ENCODE assay signal across 14 cellular contexts in genomic region chr6:33413601-33414120, GRCh38. TPM values are rescaled to one million over a fixed set of nuclear protein-coding genes. Genes with fewer than 3 reads are reported as not detected.
DNase-seq lines count a peak whose midpoint lies in the region; ATAC-seq and TF ChIP-seq lines count a peak whose summit lies in the region.
"Had no signal": no experiment of that assay in that cellular context is flagged by ENCODE, and none has a peak within 500 bp of the region (broad histone marks: within the 10 kb centered on the region; RNA-seq: fewer than 3 reads in every experiment).

No MANE protein-coding gene starts in this region.

- H3K4me3 Mint-ChIP-seq in T-helper 2 cell treated with Interferon-gamma antibody and Interleukin-4, amounts not matched to agents 5 μg/mL and 100 μg/mL, for 36 hours = no peak overlapping the region
- peak overlapping the region; percentile 81 for H3K4me3 Mint-ChIP-seq in central memory CD8-positive, alpha-beta T cell
- peak overlapping the region; percentile 5 for H3K4me3 Mint-ChIP-seq in neural progenitor cell

- CTCF ChIA-PET in RWPE1 (lab: Yijun Ruan, JAX) = interaction anchor here (0.7 to 1.3 kb wide), 3 partner anchors 12 to 479 kb away, joined by 4 to 5 read pairs (median 4); no protein-coding TSS in a partner anchor

- H2AFZ ChIP-seq in neural progenitor cell (replicated peaks) = no peak overlapping the region

- no peaks in the 10 kb centered on the region for H3K27me3 Mint-ChIP-seq in T-helper 2 cell treated with Interferon-gamma antibody and Interleukin-4, amounts not matched to agents 5 μg/mL and 100 μg/mL, for 36 hours (ENCODE audit: low read depth)
- no peaks in the 10 kb centered on the region for H3K27me3 Mint-ChIP-seq in central memory CD8-positive, alpha-beta T cell
- H3K27me3 Mint-ChIP-seq in neural progenitor cell (ENCODE audit: insufficient read depth, low read depth) = peaks cover 8% of the 10 kb centered on the region

- peak overlapping the region; percentile 71 for H3K27ac Mint-ChIP-seq in T-helper 2 cell treated with Interferon-gamma antibody and Interleukin-4, amounts not matched to agents 5 μg/mL and 100 μg/mL, for 36 hours
- peak overlapping the region; percentile 78 for H3K27ac Mint-ChIP-seq in central memory CD8-positive, alpha-beta T cell (ENCODE audit: low read depth)
- H3K27ac Mint-ChIP-seq in neural progenitor cell = no peak overlapping the region

- peaks cover 53% of the 10 kb centered on the region for H3K79me2 ChIP-seq in neural progenitor cell (ENCODE audit: low read depth)

- peaks cover 43% of the 10 kb centered on the region for H3K36me3 Mint-ChIP-seq in T-helper 2 cell treated with Interferon-gamma antibody and Interleukin-4, amounts not matched to agents 5 μg/mL and 100 μg/mL, for 36 hours (ENCODE audit: low read depth)
- peaks cover 53% of the 10 kb centered on the region for H3K36me3 Mint-ChIP-seq in central memory CD8-positive, alpha-beta T cell (ENCODE audit: insufficient read depth)
- H3K36me3 Mint-ChIP-seq in neural progenitor cell = peaks cover 24% of the 10 kb centered on the region

- H3K36me3 ChIP-seq in neural progenitor cell = no peaks in the 10 kb centered on the region
- H3K36me3 ChIP-seq: uterus had no signal

- H3F3A ChIP-seq in neural progenitor cell (ENCODE audit: low read depth) = peaks cover 63% of the 10 kb centered on the region

- no peak for ATAC-seq in central memory CD8-positive, alpha-beta T cell (replicated peaks; ENCODE audit: extremely low read depth, poor library complexity, severe bottlenecking)

- H3K27me3 ChIP-seq in neural progenitor cell = no peaks in the 10 kb centered on the region
- H3K27me3 ChIP-seq: uterus had no signal

- no peak for DNase-seq in T-helper 2 cell treated with Interferon-gamma antibody and Interleukin-4, amounts not matched to agents 5 μg/mL and 100 μg/mL, for 36 hours (ENCODE audit: low spot score)
- DNase-seq in T-helper 2 cell (no peak), RWPE1 (ENCODE audit: low spot score) (no peak), neural progenitor cell (ENCODE audit: low spot score) (no peak), G401 (ENCODE audit: low spot score) (no peak), iPS-NIHi7 (ENCODE audit: extremely low spot score) (no peak)
- no peak for DNase-seq in central memory CD8-positive, alpha-beta T cell (ENCODE audit: low spot score in 2 of 2)
- no peak for DNase-seq in stimulated activated CD4-positive, alpha-beta T cell treated with anti-CD3 and anti-CD28 coated beads, Interleukin-1b, Interleukin-23, amount 100 ng/mL, for 48 hours
- DNase-seq: activated CD8-positive, alpha-beta memory T cell treated with anti-CD3 and anti-CD28 coated beads, Interleukin-2, amount 50 U/mL, for 48 hours; cortex of kidney; GF-D8; NK-92 treated with Interleukin-12 subunit alpha and Interleukin-12 subunit beta, amount 100 ng/mL, for 24 hours; stimulated activated naive CD4-positive, alpha-beta T cell treated with Interleukin-2 at 50 U/mL for 16 hours; uterus had no signal

- H3K4me2 ChIP-seq in neural progenitor cell = no peak overlapping the region

- no peak overlapping the region for H3K4me3 ChIP-seq in neural progenitor cell
- H3K4me3 ChIP-seq: uterus had no signal

- H4K20me1 ChIP-seq in neural progenitor cell (ENCODE audit: low read depth) = peaks cover 27% of the 10 kb centered on the region

- TF ChIP-seq CTCF in RWPE1 (conservative IDR thresholded peaks at IDR 0.05; ENCODE audit: low read depth) = no peak
- TF ChIP-seq CTCF in neural progenitor cell (IDR thresholded peaks at IDR 0.05) = no peak

- H3K27ac ChIP-seq in RWPE1 (peak overlapping the region; percentile 93), neural progenitor cell (no peak overlapping the region)
- H3K27ac ChIP-seq: uterus had no signal

- in situ Hi-C loops in G401 (cut with HindIII; ENCODE audit: low sequenced_read_pairs) = no loop called here

- peaks cover 51% of the 10 kb centered on the region for H3K4me1 Mint-ChIP-seq in T-helper 2 cell treated with Interferon-gamma antibody and Interleukin-4, amounts not matched to agents 5 μg/mL and 100 μg/mL, for 36 hours (ENCODE audit: low read depth)
- peaks cover 79% of the 10 kb centered on the region for H3K4me1 Mint-ChIP-seq in central memory CD8-positive, alpha-beta T cell
- H3K4me1 Mint-ChIP-seq in neural progenitor cell = peaks cover 54% of the 10 kb centered on the region

- H3K9me3 Mint-ChIP-seq in T-helper 2 cell treated with Interferon-gamma antibody and Interleukin-4, amounts not matched to agents 5 μg/mL and 100 μg/mL, for 36 hours = no peaks in the 10 kb centered on the region
- H3K9me3 Mint-ChIP-seq in central memory CD8-positive, alpha-beta T cell = no peaks in the 10 kb centered on the region
- H3K9me3 Mint-ChIP-seq in neural progenitor cell = no peaks in the 10 kb centered on the region

- POLR2A ChIA-PET in RWPE1 (lab: Yijun Ruan, JAX; ENCODE audit: low non-redundant PET) = no interaction called here

- H3K9me3 ChIP-seq in neural progenitor cell (ENCODE audit: low read depth) = no peaks in the 10 kb centered on the region
- H3K9me3 ChIP-seq: uterus had no signal

- H3K4me1 ChIP-seq in neural progenitor cell = peaks cover 17% of the 10 kb centered on the region

- H3K9ac ChIP-seq in neural progenitor cell = no peak overlapping the region

RNA-seq across cellular contexts. Expression of gene PHF1, which starts 2.8 kb away (rescaled TPM):
- 25.6 and 55.8 TPM in 2 replicates for total RNA-seq in neural progenitor cell (ENCODE audit: low replicate concordance)
- total RNA-seq in G401 (2014; rRNA removed; shearing (Covaris generic)) = 26.0 and 38.0 TPM in 2 replicates

RNA-seq across cellular contexts. Expression of gene CUTA, which starts 4.2 kb away (rescaled TPM):
- 118 and 186 TPM in 2 replicates for total RNA-seq in neural progenitor cell (ENCODE audit: low replicate concordance)
- 304 and 376 TPM in 2 replicates for total RNA-seq in G401 (2014; rRNA removed; shearing (Covaris generic))

RNA-seq across cellular contexts. Expression of gene SYNGAP1, which starts 6.2 kb away (rescaled TPM):
- total RNA-seq in neural progenitor cell (ENCODE audit: low replicate concordance) = 14.1 and 29.7 TPM in 2 replicates
- total RNA-seq in G401 (2014; rRNA removed; shearing (Covaris generic)) = 4.0 and 7.4 TPM in 2 replicates

RNA-seq across cellular contexts. Expression of gene KIFC1, which starts 22.0 kb away (rescaled TPM):
- total RNA-seq in neural progenitor cell (ENCODE audit: low replicate concordance) = 93.9 and 179 TPM in 2 replicates
- total RNA-seq in G401 (2014; rRNA removed; shearing (Covaris generic)) = 98.5 and 123 TPM in 2 replicates

RNA-seq across cellular contexts. Expression of gene ZBTB9, which starts 40.7 kb away (rescaled TPM):
- total RNA-seq in neural progenitor cell (ENCODE audit: low replicate concordance) = 10.2 and 12.7 TPM in 2 replicates
- total RNA-seq in G401 (2014; rRNA removed; shearing (Covaris generic)) = 20.0 and 25.1 TPM in 2 replicates
